Comparison of ENCODE assay signal across 16 cellular contexts in genomic region chr6:47714802-47715201, GRCh38. TPM values are rescaled to one million over a fixed set of nuclear protein-coding genes. Genes with fewer than 3 reads are reported as not detected.
"Had no signal": no experiment of that assay in that cellular context is flagged by ENCODE, and none has a peak within 500 bp of the region (broad histone marks: within the 10 kb centered on the region; RNA-seq: fewer than 3 reads in every experiment).

No MANE protein-coding gene starts in this region.

- ATAC-seq: activated CD4-positive, CD25-positive, alpha-beta regulatory T cell treated with anti-CD3 and anti-CD28 coated beads, Interleukin-2, amount 50 U/mL, for 24 hours; esophagus mucosa; naive thymus-derived CD8-positive, alpha-beta T cell; right lobe of liver had no signal

- H3K9me3 ChIP-seq: right lobe of liver, spleen, thoracic aorta had no signal

- H3K27ac Mint-ChIP-seq: activated naive CD4-positive, alpha-beta T cell treated with anti-CD3 and anti-CD28 coated beads, Interleukin-2, amount 50 U/mL, for 72 hours; naive thymus-derived CD8-positive, alpha-beta T cell; stimulated activated naive CD8-positive, alpha-beta T cell treated with anti-CD3 and anti-CD28 coated beads, Interleukin-15, Interleukin-2, amounts not matched to agents 100 ng/mL and 50 ng/mL, for 24 hours had no signal

- H3K9me3 Mint-ChIP-seq: stimulated activated naive CD8-positive, alpha-beta T cell treated with anti-CD3 and anti-CD28 coated beads, Interleukin-15, Interleukin-2, amounts not matched to agents 100 ng/mL and 50 ng/mL, for 24 hours had no signal

- H3K4me1 ChIP-seq: right lobe of liver, spleen had no signal

- H3K4me1 Mint-ChIP-seq: naive thymus-derived CD8-positive, alpha-beta T cell had no signal

- H3K4me3 Mint-ChIP-seq: naive thymus-derived CD8-positive, alpha-beta T cell had no signal

- H3K4me3 ChIP-seq: right lobe of liver, spleen, thoracic aorta had no signal

- H3K27ac ChIP-seq: right lobe of liver, spleen, thoracic aorta had no signal

- H3K27me3 ChIP-seq: right lobe of liver, spleen had no signal

- H3K36me3 ChIP-seq: right lobe of liver, spleen, thoracic aorta had no signal

- DNase-seq: activated CD8-positive, alpha-beta memory T cell treated with anti-CD3 and anti-CD28 coated beads for 24 hours; anterior cingulate cortex; right lobe of liver; spleen had no signal

- FAIRE-seq: endometrium had no signal

- H3K36me3 Mint-ChIP-seq: activated naive CD4-positive, alpha-beta T cell treated with anti-CD3 and anti-CD28 coated beads, Interleukin-2, amount 50 U/mL, for 72 hours; naive thymus-derived CD8-positive, alpha-beta T cell had no signal

RNA-seq across cellular contexts. Expression of gene ADGRF4, which starts 16.4 kb away (rescaled TPM):
- total RNA-seq: activated naive CD4-positive, alpha-beta T cell treated with anti-CD3 and anti-CD28 coated beads, Interleukin-2, amount 50 U/mL, for 72 hours; chondrocyte; dermis microvascular lymphatic vessel endothelial cell; lung microvascular endothelial cell; mononuclear cell; naive thymus-derived CD8-positive, alpha-beta T cell; right lobe of liver; spleen; T-helper 2 cell treated with Interferon-gamma antibody and Interleukin-4, amounts not matched to agents 100 ng/mL and 5 ng/mL, for 36 hours; thoracic aorta had no signal
- polyA plus RNA-seq: naive thymus-derived CD8-positive, alpha-beta T cell; spleen had no signal
